Comparison of ENCODE assay signal across 21 cellular contexts in the genomic region with DNA sequence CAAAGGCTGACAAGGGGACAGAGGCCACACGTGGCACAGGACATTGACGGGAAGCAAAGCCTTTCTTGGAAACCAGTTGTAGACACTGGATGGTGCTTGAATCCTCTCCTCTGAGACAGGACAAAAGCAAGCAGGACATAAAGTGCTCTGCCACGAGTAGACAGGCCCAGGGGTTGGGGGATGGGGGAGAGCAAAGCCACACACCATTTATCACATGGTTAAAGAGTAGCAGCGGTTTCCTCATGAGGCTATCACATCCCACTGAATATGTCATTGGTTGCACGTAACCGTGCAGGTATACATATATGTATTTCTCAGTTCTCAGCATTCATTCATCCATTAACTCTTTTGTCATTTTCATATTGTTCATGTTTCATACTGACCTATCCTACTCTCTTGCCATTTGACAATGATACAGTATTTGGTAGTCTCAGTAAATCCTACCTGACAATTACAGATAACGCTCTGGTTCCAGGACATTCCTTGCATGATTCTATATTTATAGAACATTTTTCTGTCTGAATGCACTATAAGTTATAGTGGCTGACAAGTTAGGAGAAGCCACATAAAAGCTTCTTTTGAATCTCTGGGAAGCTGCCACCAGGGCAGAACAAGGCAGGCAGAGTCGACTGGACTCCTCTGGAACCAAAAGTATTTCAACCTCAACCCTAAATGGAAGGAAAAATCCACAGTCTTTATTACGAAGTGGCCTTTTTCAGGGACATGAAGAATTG. TPM values are rescaled to one million over a fixed set of nuclear protein-coding genes. Genes with fewer than 3 reads are reported as not detected.
DNase-seq lines count a peak whose midpoint lies in the region; FAIRE-seq and TF ChIP-seq lines count a peak whose summit lies in the region.
"Had no signal": no experiment of that assay in that cellular context is flagged by ENCODE, and none has a peak within 500 bp of the region (broad histone marks: within the 10 kb centered on the region; RNA-seq: fewer than 3 reads in every experiment).

No MANE protein-coding gene starts in this region.

- H3K79me2 ChIP-seq in SK-N-SH (ENCODE audit: insufficient read depth) (no peaks in the 10 kb centered on the region), smooth muscle cell (ENCODE audit: low read depth) (no peaks in the 10 kb centered on the region)

- no peak for TF ChIP-seq RAD21 in SK-N-SH (IDR thresholded peaks at IDR 0.05; ENCODE audit: low read length)

- H3K4me3 Mint-ChIP-seq in glutamatergic neuron (ENCODE audit: unreplicated experiment) = peak overlapping the region; percentile 16
- H3K4me3 Mint-ChIP-seq: activated naive CD4-positive, alpha-beta T cell treated with anti-CD3 and anti-CD28 coated beads, Interleukin-2, amount 50 U/mL, for 24 hours; brain; CD4-positive, alpha-beta T cell; immature natural killer cell had no signal

- H3K27ac ChIP-seq in SK-N-SH (ENCODE audit: low read depth in 2 of 2, low read length in 1 of 2) (peak overlapping the region in 1 of 2 experiments; percentile 84; a peak in 1 of 4 replicates), smooth muscle cell (ENCODE audit: low read depth) (peak overlapping the region; percentile 51)
- H3K27ac ChIP-seq: left ventricle myocardium inferior, right atrium auricular region had no signal

- H3F3A ChIP-seq in SK-N-SH (replicated peaks; ENCODE audit: insufficient read depth) (no peaks in the 10 kb centered on the region), smooth muscle cell (ENCODE audit: low read depth) (peaks cover 19% of the 10 kb centered on the region)

- H3K27ac Mint-ChIP-seq in glutamatergic neuron (ENCODE audit: unreplicated experiment) = peak overlapping the region; percentile 38
- H3K27ac Mint-ChIP-seq: activated naive CD4-positive, alpha-beta T cell treated with anti-CD3 and anti-CD28 coated beads, Interleukin-2, amount 50 U/mL, for 24 hours; CD4-positive, alpha-beta T cell; immature natural killer cell had no signal

- H3K9me3 Mint-ChIP-seq in glutamatergic neuron (ENCODE audit: unreplicated experiment) = peaks cover 8% of the 10 kb centered on the region
- H3K9me3 Mint-ChIP-seq: activated naive CD4-positive, alpha-beta T cell treated with anti-CD3 and anti-CD28 coated beads, Interleukin-2, amount 50 U/mL, for 24 hours; CD4-positive, alpha-beta T cell; immature natural killer cell had no signal

- no peak for TF ChIP-seq CTCF in SK-N-SH (IDR thresholded peaks at IDR 0.05)
- TF ChIP-seq CTCF in glutamatergic neuron (IDR thresholded peaks at IDR 0.05; ENCODE audit: partially characterized antibody, unreplicated experiment) = no peak
- no peak for TF ChIP-seq CTCF in smooth muscle cell (IDR thresholded peaks at IDR 0.05; ENCODE audit: borderline replicate concordance, insufficient read depth, poor library complexity, severe bottlenecking)

- H3K36me3 ChIP-seq in SK-N-SH (replicated peaks in 1 of 2; ENCODE audit: control insufficient read depth in 1 of 2, insufficient read depth in 2 of 2, low read length in 1 of 2) (no peaks in the 10 kb centered on the region), smooth muscle cell (ENCODE audit: low read depth) (no peaks in the 10 kb centered on the region)
- H3K36me3 ChIP-seq: left ventricle myocardium inferior, right atrium auricular region had no signal

- H3K4me1 ChIP-seq in SK-N-SH (ENCODE audit: control insufficient read depth in 1 of 2, insufficient read depth in 2 of 2, low read depth in 1 of 2, low read length in 1 of 2) (peaks cover 15 to 20% of the 10 kb centered on the region in 2 experiments; a peak in 3 of 4 replicates), smooth muscle cell (ENCODE audit: low read depth) (peaks cover 21% of the 10 kb centered on the region)
- H3K4me1 ChIP-seq: right atrium auricular region had no signal

- peaks cover 4% of the 10 kb centered on the region for H3K27me3 Mint-ChIP-seq in glutamatergic neuron (ENCODE audit: unreplicated experiment)

- POLR2A ChIA-PET in SK-N-SH (lab: Yijun Ruan, JAX) = interaction anchor here (0.6 kb wide), 1 partner anchor 878 kb away, joined by 3 read pairs; no protein-coding TSS in a partner anchor

- H3K9me3 ChIP-seq in SK-N-SH (no peaks in the 10 kb centered on the region), smooth muscle cell (replicated peaks; ENCODE audit: low read depth) (no peaks in the 10 kb centered on the region)
- H3K9me3 ChIP-seq: left ventricle myocardium inferior, mucosa of descending colon, right atrium auricular region had no signal

- no peaks in the 10 kb centered on the region for H3K27me3 ChIP-seq in SK-N-SH (ENCODE audit: insufficient read depth)
- no peaks in the 10 kb centered on the region for H3K27me3 ChIP-seq in smooth muscle cell (ENCODE audit: low read depth)
- H3K27me3 ChIP-seq: right atrium auricular region had no signal

- TF ChIP-seq POLR2A in GM12892 (IDR thresholded peaks at IDR 0.05; ENCODE audit: low read depth, low read length) = no peak

- TF ChIP-seq EP300 in SK-N-SH (IDR thresholded peaks at IDR 0.05; ENCODE audit: borderline replicate concordance in 1 of 2, low read depth in 1 of 2, low read length in 1 of 2) = peak in 1 of 2 experiments; percentile 51; a peak in 1 of 4 replicates

- CTCF ChIA-PET in SK-N-SH (lab: Yijun Ruan, JAX) = interaction anchor here (1.3 kb wide), 1 partner anchor 17 kb away, joined by 3 read pairs; no protein-coding TSS in a partner anchor

- H3K4me2 ChIP-seq in SK-N-SH = no peak overlapping the region
- H3K4me2 ChIP-seq in smooth muscle cell = peak overlapping the region; percentile 17

- DNase-seq in GM03348 (ENCODE audit: low spot score) (peak; percentile 24), SK-N-SH (no peak), glutamatergic neuron (peak; percentile 31), smooth muscle cell (lab: John Stamatoyannopoulos, UW; ENCODE audit: unreplicated experiment) (no peak), HuH-7 (ENCODE audit: low spot score) (no peak), GM12892 (ENCODE audit: insufficient read length) (no peak), T-helper 2 cell (no peak)
- no peak for DNase-seq in stimulated activated CD4-positive, alpha-beta T cell treated with anti-CD3 and anti-CD28 coated beads, Interleukin-2, amount 100 ng/mL, for 48 hours
- DNase-seq: activated CD4-positive, alpha-beta T cell treated with anti-CD3 and anti-CD28 coated beads for 1 hour; CD4-positive, alpha-beta T cell; cortex of kidney; DMS53; left ventricle myocardium inferior; mucosa of descending colon; NCI-H69; stimulated activated CD8-positive, alpha-beta memory T cell treated with anti-CD3 and anti-CD28 coated beads, Interleukin-4, amount 100 ng/mL, for 48 hours had no signal

- 50% methylated on average over 7 of the region's 9 CpGs for WGBS in SK-N-SH (ENCODE audit: low lambda C conversion rate)
- 34% methylated on average over 9 of the region's 9 CpGs for WGBS in smooth muscle cell (ENCODE audit: low lambda C conversion rate)

- no peak for FAIRE-seq in GM12892 (lab: Jason Lieb, UNC)

- H4K20me1 ChIP-seq in SK-N-SH (ENCODE audit: insufficient read depth) = no peaks in the 10 kb centered on the region
- no peaks in the 10 kb centered on the region for H4K20me1 ChIP-seq in smooth muscle cell (ENCODE audit: low read depth)

- peak overlapping the region; percentile 51; the same call in 1 of the 2 replicates for H2AFZ ChIP-seq in SK-N-SH (ENCODE audit: low read depth)
- peak overlapping the region; percentile 35 for H2AFZ ChIP-seq in smooth muscle cell (ENCODE audit: low read depth)

- no peaks in the 10 kb centered on the region for H3K36me3 Mint-ChIP-seq in glutamatergic neuron (ENCODE audit: unreplicated experiment)
- H3K36me3 Mint-ChIP-seq: activated naive CD4-positive, alpha-beta T cell treated with anti-CD3 and anti-CD28 coated beads, Interleukin-2, amount 50 U/mL, for 24 hours; brain; immature natural killer cell had no signal

- peaks cover 35% of the 10 kb centered on the region for H3K4me1 Mint-ChIP-seq in glutamatergic neuron (ENCODE audit: low read depth, unreplicated experiment)
- H3K4me1 Mint-ChIP-seq: activated naive CD4-positive, alpha-beta T cell treated with anti-CD3 and anti-CD28 coated beads, Interleukin-2, amount 50 U/mL, for 24 hours had no signal

- H3K4me3 ChIP-seq in SK-N-SH (ENCODE audit: low read depth in 2 of 2, low read length in 1 of 2) = no peak overlapping the region
- H3K4me3 ChIP-seq in smooth muscle cell = no peak overlapping the region
- H3K4me3 ChIP-seq: left ventricle myocardium inferior, mucosa of descending colon, right atrium auricular region had no signal

- no peaks in the 10 kb centered on the region for H3K9me2 ChIP-seq in SK-N-SH

- H3K9ac ChIP-seq in SK-N-SH (no peak overlapping the region), smooth muscle cell (ENCODE audit: low read depth) (no peak overlapping the region)

TF ChIP-seq in SK-N-SH, 30 proteins besides CTCF, POLR2A, EP300 and RAD21 (continues in another document):
- TF ChIP-seq TAF1 (IDR thresholded peaks at IDR 0.05; ENCODE audit: borderline replicate concordance, low read depth, low read length) = no peak
- TF ChIP-seq JUND (IDR thresholded peaks at IDR 0.05) = peak; percentile 9; the same call in 1 of the 2 replicates
- no peak for TF ChIP-seq SIN3A (IDR thresholded peaks at IDR 0.05; ENCODE audit: borderline replicate concordance, low read depth, low read length)
- TF ChIP-seq RFX5 (IDR thresholded peaks at IDR 0.05; ENCODE audit: low read length) = no peak
- TF ChIP-seq, protein P1, sequence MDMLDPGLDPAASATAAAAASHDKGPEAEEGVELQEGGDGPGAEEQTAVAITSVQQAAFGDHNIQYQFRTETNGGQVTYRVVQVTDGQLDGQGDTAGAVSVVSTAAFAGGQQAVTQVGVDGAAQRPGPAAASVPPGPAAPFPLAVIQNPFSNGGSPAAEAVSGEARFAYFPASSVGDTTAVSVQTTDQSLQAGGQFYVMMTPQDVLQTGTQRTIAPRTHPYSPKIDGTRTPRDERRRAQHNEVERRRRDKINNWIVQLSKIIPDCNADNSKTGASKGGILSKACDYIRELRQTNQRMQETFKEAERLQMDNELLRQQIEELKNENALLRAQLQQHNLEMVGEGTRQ (IDR thresholded peaks at IDR 0.05; ENCODE audit: borderline replicate concordance, low read depth, low read length) = no peak
- TF ChIP-seq, protein P2, sequence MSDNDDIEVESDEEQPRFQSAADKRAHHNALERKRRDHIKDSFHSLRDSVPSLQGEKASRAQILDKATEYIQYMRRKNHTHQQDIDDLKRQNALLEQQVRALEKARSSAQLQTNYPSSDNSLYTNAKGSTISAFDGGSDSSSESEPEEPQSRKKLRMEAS (IDR thresholded peaks at IDR 0.05; ENCODE audit: low read depth) = no peak

RNA-seq across cellular contexts. Expression of a gene that starts 23.6 kb away (rescaled TPM):
- polyA plus RNA-seq in SK-N-SH (2012; rRNA removed) = not detected in 2 replicates
- polyA plus RNA-seq in SK-N-SH (2012; cell fraction: cytosol; rRNA removed) = not detected in 2 replicates
- polyA plus RNA-seq in SK-N-SH (2012; cell fraction: nucleus; rRNA removed) = not detected in 2 replicates
- 1.5 TPM for total RNA-seq in glutamatergic neuron (ENCODE audit: unreplicated experiment)
- 2.6 and 3.3 TPM in 2 replicates for total RNA-seq in smooth muscle cell
- polyA plus RNA-seq in smooth muscle cell = 0.74 and 2.0 TPM in 2 replicates
- polyA plus RNA-seq in GM12892 (2012; ENCODE audit: missing spikeins) = not detected
- total RNA-seq: activated CD8-positive, alpha-beta memory T cell treated with anti-CD3 and anti-CD28 coated beads for 36 hours; CD4-positive, alpha-beta T cell had no signal

Comparison
In these comparisons a context has a peak if more than half of its experiments do, and no peak if none do; other contexts are left out.
1. DNase-seq: peak in GM03348 (single experiment) and glutamatergic neuron (single experiment); none in SK-N-SH (single experiment), smooth muscle cell (single experiment), HuH-7 (single experiment), stimulated activated CD4-positive, alpha-beta T cell treated with anti-CD3 and anti-CD28 coated beads, Interleukin-2, amount 100 ng/mL, for 48 hours (0 of 2), GM12892 (single experiment) and T-helper 2 cell (0 of 5).